20 cellular contexts compared by ENCODE assay signal in the genomic region with DNA sequence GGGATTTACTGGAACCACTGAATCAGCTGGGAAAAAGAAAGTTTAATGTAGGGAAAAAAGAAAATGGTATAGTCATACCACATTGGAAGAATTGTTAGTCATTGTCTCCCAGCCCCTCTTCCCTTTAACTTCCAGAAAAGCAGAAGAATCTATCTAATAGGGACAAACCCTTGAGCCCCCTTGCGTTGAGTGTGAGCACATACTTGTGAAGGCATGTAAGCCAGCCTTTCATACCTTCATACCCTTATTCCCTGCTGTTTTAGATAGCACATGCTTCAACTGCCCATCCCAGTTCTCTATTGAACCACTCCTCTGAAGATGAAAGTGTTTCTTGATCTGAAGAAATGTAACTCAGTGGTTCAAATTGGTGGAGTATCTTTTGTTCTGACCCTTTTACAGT. TPM values are rescaled to one million over a fixed set of nuclear protein-coding genes. Genes with fewer than 3 reads are reported as not detected.
DNase-seq lines count a peak whose midpoint lies in the region; ATAC-seq, FAIRE-seq and TF ChIP-seq lines count a peak whose summit lies in the region.
"Had no signal": no experiment of that assay in that cellular context is flagged by ENCODE, and none has a peak within 500 bp of the region (broad histone marks: within the 10 kb centered on the region; RNA-seq: fewer than 3 reads in every experiment).

No MANE protein-coding gene starts in this region.

- POLR2A ChIA-PET in A549 (lab: Yijun Ruan, JAX) = no interaction called here

- DNase-seq in A549 (ENCODE audit: low read depth in 1 of 2, low spot score in 1 of 2) (peak in 1 of 2 experiments; percentile 31), H7 (peak; percentile 55), SW480 (ENCODE audit: low spot score) (peak; percentile 57), fibroblast of villous mesenchyme (ENCODE audit: low read depth) (peak; percentile 20), glomerular visceral epithelial cell (ENCODE audit: extremely low spot score) (no peak), erythroblast (lab: John Stamatoyannopoulos, UW) (no peak), putamen (ENCODE audit: low spot score) (no peak)
- DNase-seq: ACHN, adrenal gland, NCI-H187, pancreas, WERI-Rb-1 had no signal

- no peak overlapping the region for H3K4me2 ChIP-seq in A549

- H3K9me3 ChIP-seq in A549 = no peaks in the 10 kb centered on the region
- H3K9me3 ChIP-seq: adrenal gland, gastroesophageal sphincter, pancreas had no signal

- no peaks in the 10 kb centered on the region for H3K4me1 ChIP-seq in A549
- H3K4me1 ChIP-seq: adrenal gland, gastroesophageal sphincter, pancreas, tibial nerve had no signal

- CTCF ChIA-PET in A549 (lab: Yijun Ruan, JAX) = no interaction called here

- H3K27me3 ChIP-seq in H7 (ENCODE audit: control insufficient read depth, insufficient read depth, low read length) = no peaks in the 10 kb centered on the region
- H3K27me3 ChIP-seq: adrenal gland, gastroesophageal sphincter, pancreas, tibial nerve had no signal

- TF ChIP-seq CTCF in A549 (IDR thresholded peaks at IDR 0.05) (no peak), fibroblast of villous mesenchyme (IDR thresholded peaks at IDR 0.05; ENCODE audit: insufficient read depth, low read depth, low read length) (peak; percentile 32)

- ATAC-seq in A549 = peak; percentile 43 to 77; a peak in 5 of 6 replicates
- no peak for ATAC-seq in HG02970 (IDR thresholded peaks at IDR 0.05; ENCODE audit: low FRiP score, unreplicated experiment)
- ATAC-seq: gastroesophageal sphincter, pancreas had no signal

- no peak for TF ChIP-seq POLR2A in A549 (IDR thresholded peaks at IDR 0.05; ENCODE audit: low read length)
- no peak for TF ChIP-seq POLR2A in erythroblast (IDR thresholded peaks at IDR 0.05; ENCODE audit: low read length)

- no peak for TF ChIP-seq EP300 in A549 (IDR thresholded peaks at IDR 0.05)

- no peaks in the 10 kb centered on the region for H3K36me3 ChIP-seq in H7 (replicated peaks; ENCODE audit: control insufficient read depth, insufficient read depth, low read length)
- H3K36me3 ChIP-seq: adrenal gland, gastroesophageal sphincter, pancreas, tibial nerve, WERI-Rb-1 had no signal

- H3K27ac ChIP-seq in A549 = no peak overlapping the region
- H3K27ac ChIP-seq: adrenal gland, gastroesophageal sphincter, pancreas, tibial nerve, WERI-Rb-1 had no signal

- H3K4me3 ChIP-seq in A549 = no peak overlapping the region
- no peak overlapping the region for H3K4me3 ChIP-seq in H7 (ENCODE audit: insufficient read depth, low read depth, low read length)
- no peak overlapping the region for H3K4me3 ChIP-seq in fibroblast of villous mesenchyme (ENCODE audit: low read depth, low read length)
- H3K4me3 ChIP-seq: adrenal gland, gastroesophageal sphincter, pancreas, tibial nerve had no signal

- FAIRE-seq in A549 (lab: Jason Lieb, UNC) = no peak
- FAIRE-seq: endometrium, HTR-8/SVneo, pancreas, RCC 7860 had no signal

- 13% methylated on average over 1 of the region's 1 CpG for WGBS in A549 (ENCODE audit: missing lambda C conversion rate)

- TF ChIP-seq RAD21 in A549 (conservative IDR thresholded peaks at IDR 0.05 in 1 of 2, IDR thresholded peaks at IDR 0.05 in 1 of 2) = no peak

TF ChIP-seq in A549, 52 proteins besides CTCF, POLR2A, EP300 and RAD21:
- TF ChIP-seq ZC3H11A (IDR thresholded peaks at IDR 0.05) (no peak), PHF8 (IDR thresholded peaks at IDR 0.05; ENCODE audit: borderline replicate concordance, low read depth) (no peak), ZSCAN20 (CRISPR knock-in tag; IDR thresholded peaks at IDR 0.05) (no peak), MYC (IDR thresholded peaks at IDR 0.05; ENCODE audit: borderline replicate concordance, low read length) (no peak), RARB (CRISPR knock-in tag; IDR thresholded peaks at IDR 0.05) (no peak), BHLHE40 (IDR thresholded peaks at IDR 0.05; ENCODE audit: low read depth, low read length) (no peak), MAZ (IDR thresholded peaks at IDR 0.05; ENCODE audit: borderline replicate concordance, low read depth, low read length) (no peak), TP53 (CRISPR knock-in tag; IDR thresholded peaks at IDR 0.05) (no peak), EHF (CRISPR knock-in tag; IDR thresholded peaks at IDR 0.05) (no peak)
- TF ChIP-seq, protein P1, sequence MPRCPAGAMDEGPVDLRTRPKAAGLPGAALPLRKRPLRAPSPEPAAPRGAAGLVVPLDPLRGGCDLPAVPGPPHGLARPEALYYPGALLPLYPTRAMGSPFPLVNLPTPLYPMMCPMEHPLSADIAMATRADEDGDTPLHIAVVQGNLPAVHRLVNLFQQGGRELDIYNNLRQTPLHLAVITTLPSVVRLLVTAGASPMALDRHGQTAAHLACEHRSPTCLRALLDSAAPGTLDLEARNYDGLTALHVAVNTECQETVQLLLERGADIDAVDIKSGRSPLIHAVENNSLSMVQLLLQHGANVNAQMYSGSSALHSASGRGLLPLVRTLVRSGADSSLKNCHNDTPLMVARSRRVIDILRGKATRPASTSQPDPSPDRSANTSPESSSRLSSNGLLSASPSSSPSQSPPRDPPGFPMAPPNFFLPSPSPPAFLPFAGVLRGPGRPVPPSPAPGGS (IDR thresholded peaks at IDR 0.05) = no peak
- TF ChIP-seq, protein P2, sequence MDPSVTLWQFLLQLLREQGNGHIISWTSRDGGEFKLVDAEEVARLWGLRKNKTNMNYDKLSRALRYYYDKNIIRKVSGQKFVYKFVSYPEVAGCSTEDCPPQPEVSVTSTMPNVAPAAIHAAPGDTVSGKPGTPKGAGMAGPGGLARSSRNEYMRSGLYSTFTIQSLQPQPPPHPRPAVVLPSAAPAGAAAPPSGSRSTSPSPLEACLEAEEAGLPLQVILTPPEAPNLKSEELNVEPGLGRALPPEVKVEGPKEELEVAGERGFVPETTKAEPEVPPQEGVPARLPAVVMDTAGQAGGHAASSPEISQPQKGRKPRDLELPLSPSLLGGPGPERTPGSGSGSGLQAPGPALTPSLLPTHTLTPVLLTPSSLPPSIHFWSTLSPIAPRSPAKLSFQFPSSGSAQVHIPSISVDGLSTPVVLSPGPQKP (IDR thresholded peaks at IDR 0.05; ENCODE audit: low read depth, low read length) = no peak
TF ChIP-seq in A549: peak in this region for 0.

RNA-seq across cellular contexts. Expression of a gene that starts 6.6 kb away (rescaled TPM):
- polyA plus RNA-seq in A549 (2011; rRNA removed) = not detected in 2 replicates
- polyA plus RNA-seq in A549 (2012; cell fraction: cytosol; rRNA removed) = not detected in 2 replicates
- not detected in 2 replicates for polyA plus RNA-seq in A549 (2012; cell fraction: nucleus; rRNA removed)
- 0.03 to 0.06 TPM in 2 of 3 replicates, not detected in the other for polyA plus RNA-seq in A549 (2017; fragmentation: RNase III; extraction: RNeasy Plus Mini Kit Qiagen cat#74134 plus additional on column Dnase treatment)
- polyA minus RNA-seq in A549 (2011; rRNA and poly(A)+ RNA removed) = not detected in 2 replicates
- not detected in 2 replicates for total RNA-seq in H7 (2014; rRNA removed; shearing (Covaris generic))
- not detected in 2 replicates for total RNA-seq in fibroblast of villous mesenchyme
- total RNA-seq: adrenal gland, cerebellum, gastroesophageal sphincter, NCI-H460, tibial nerve had no signal

Comparison
In these comparisons a context has a peak if more than half of its experiments do, and no peak if none do; other contexts are left out.
1. DNase-seq: peak in H7 (single experiment), SW480 (single experiment) and fibroblast of villous mesenchyme (single experiment); none in glomerular visceral epithelial cell (single experiment), erythroblast (0 of 2) and putamen (single experiment).